In the genomic region with DNA sequence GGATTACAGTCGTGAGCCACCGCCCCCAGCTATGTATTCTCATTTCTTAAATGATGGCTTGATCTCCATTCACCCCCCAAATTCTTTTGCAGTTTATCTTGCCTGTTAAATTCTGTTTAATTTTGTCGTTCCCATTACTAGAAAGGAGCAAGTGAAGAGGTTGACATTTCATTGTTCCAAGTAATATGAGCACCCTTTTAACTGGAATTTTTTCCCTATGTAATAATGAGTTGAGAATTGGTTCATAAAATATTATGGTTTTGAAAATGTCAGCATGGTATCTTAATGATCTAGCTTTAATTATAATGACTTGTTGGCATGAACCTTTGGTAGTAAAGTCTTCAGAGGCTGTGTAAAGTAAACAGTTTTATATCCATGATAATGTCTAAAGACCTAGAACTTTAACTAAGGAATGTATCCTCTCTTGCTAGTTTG, we compare ENCODE assay signal across 19 cellular contexts. TPM values are rescaled to one million over a fixed set of nuclear protein-coding genes. Genes with fewer than 3 reads are reported as not detected.
A peak's percentile ranks its signal among the peaks of the same experiment; 100 is the strongest.
DNase-seq lines count a peak whose midpoint lies in the region; ATAC-seq lines count a peak whose summit lies in the region.
"Had no signal": no experiment of that assay in that cellular context is flagged by ENCODE, and none has a peak within 500 bp of the region (broad histone marks: within the 10 kb centered on the region; RNA-seq: fewer than 3 reads in every experiment).

No MANE protein-coding gene starts in this region.

- intact Hi-C loops in activated CD4-positive, alpha-beta T cell treated with anti-CD3 and anti-CD28 coated beads for 36 hours (cut with DNase I, micrococcal nuclease), result no loop called here
- intact Hi-C loops in activated CD4-positive, alpha-beta T cell treated with anti-CD3 and anti-CD28 coated beads, Interleukin-2, amount 10 ng/mL, durations not matched to agents 24 days and 14 days (cut with micrococcal nuclease), result no loop called here
- intact Hi-C loops in left colon (cut with DNase I, micrococcal nuclease), result no loop called here

- H3K36me3 Mint-ChIP-seq in activated CD4-positive, alpha-beta T cell treated with anti-CD3 and anti-CD28 coated beads for 36 hours (ENCODE audit: low read depth), result peaks cover 4% of the 10 kb centered on the region
- H3K36me3 Mint-ChIP-seq in activated CD4-positive, alpha-beta T cell treated with anti-CD3 and anti-CD28 coated beads, Interleukin-2, amount 10 ng/mL, durations not matched to agents 24 days and 14 days (ENCODE audit: low read depth), result peaks cover 15% of the 10 kb centered on the region
- peaks cover 3% of the 10 kb centered on the region for H3K36me3 Mint-ChIP-seq in T-helper 17 cell (ENCODE audit: low read depth)
- H3K36me3 Mint-ChIP-seq: IgD-negative memory B cell had no signal

- no peaks in the 10 kb centered on the region for H3K9me3 Mint-ChIP-seq in activated CD4-positive, alpha-beta T cell treated with anti-CD3 and anti-CD28 coated beads for 36 hours (ENCODE audit: low read depth)
- H3K9me3 Mint-ChIP-seq in activated CD4-positive, alpha-beta T cell treated with anti-CD3 and anti-CD28 coated beads, Interleukin-2, amount 10 ng/mL, durations not matched to agents 24 days and 14 days, result no peaks in the 10 kb centered on the region
- H3K9me3 Mint-ChIP-seq: CD4-positive, alpha-beta T cell; GM23338; IgD-negative memory B cell had no signal

- CTCF ChIA-PET in activated CD4-positive, alpha-beta T cell treated with anti-CD3 and anti-CD28 coated beads for 36 hours (lab: Charles Lee), result interaction anchor here (0.5 to 1.6 kb wide), 4 partner anchors 12 to 481 kb away, joined by 3 read pairs; no protein-coding TSS in a partner anchor

- H3K4me1 Mint-ChIP-seq in activated CD4-positive, alpha-beta T cell treated with anti-CD3 and anti-CD28 coated beads for 36 hours, result peaks cover 23% of the 10 kb centered on the region
- H3K4me1 Mint-ChIP-seq in activated CD4-positive, alpha-beta T cell treated with anti-CD3 and anti-CD28 coated beads, Interleukin-2, amount 10 ng/mL, durations not matched to agents 24 days and 14 days, result peaks cover 21% of the 10 kb centered on the region
- H3K4me1 Mint-ChIP-seq in T-helper 17 cell, result peaks cover 6% of the 10 kb centered on the region

- H3K4me3 Mint-ChIP-seq in activated CD4-positive, alpha-beta T cell treated with anti-CD3 and anti-CD28 coated beads for 36 hours, result no peak overlapping the region
- H3K4me3 Mint-ChIP-seq in activated CD4-positive, alpha-beta T cell treated with anti-CD3 and anti-CD28 coated beads, Interleukin-2, amount 10 ng/mL, durations not matched to agents 24 days and 14 days, result no peak overlapping the region
- no peak overlapping the region for H3K4me3 Mint-ChIP-seq in T-helper 17 cell
- H3K4me3 Mint-ChIP-seq: CD4-positive, alpha-beta T cell; GM23338; IgD-negative memory B cell had no signal

- POLR2A ChIA-PET in activated CD4-positive, alpha-beta T cell treated with anti-CD3 and anti-CD28 coated beads for 36 hours (lab: Charles Lee), result no interaction called here

- no peak for DNase-seq in activated CD4-positive, alpha-beta T cell treated with anti-CD3 and anti-CD28 coated beads for 36 hours
- no peak for DNase-seq in activated CD4-positive, alpha-beta T cell treated with anti-CD3 and anti-CD28 coated beads, Interleukin-2, amount 10 ng/mL, durations not matched to agents 24 days and 14 days
- no peak for DNase-seq in T-helper 17 cell
- no peak for DNase-seq in left colon
- DNase-seq in RPMI8226, result no peak
- DNase-seq: AML-193; Caco-2; CD4-positive, alpha-beta T cell; DMS153; DMS79; GF-D8; HCEC 1CT; KBM-7 had no signal

- peak overlapping the region; percentile 10 for H3K27ac Mint-ChIP-seq in activated CD4-positive, alpha-beta T cell treated with anti-CD3 and anti-CD28 coated beads for 36 hours
- no peak overlapping the region for H3K27ac Mint-ChIP-seq in activated CD4-positive, alpha-beta T cell treated with anti-CD3 and anti-CD28 coated beads, Interleukin-2, amount 10 ng/mL, durations not matched to agents 24 days and 14 days
- peak overlapping the region; percentile 43 for H3K27ac Mint-ChIP-seq in T-helper 17 cell
- H3K27ac Mint-ChIP-seq: CD4-positive, alpha-beta T cell; GM23338; IgD-negative memory B cell had no signal

- ATAC-seq in activated CD4-positive, alpha-beta T cell treated with anti-CD3 and anti-CD28 coated beads for 36 hours, result no peak
- no peak for ATAC-seq in T-helper 17 cell
- ATAC-seq in left colon, result peak; percentile 68
- ATAC-seq in GM18868 (IDR thresholded peaks at IDR 0.05; ENCODE audit: unreplicated experiment), result no peak
- ATAC-seq in GM19328 (IDR thresholded peaks at IDR 0.05; ENCODE audit: unreplicated experiment), result no peak
- ATAC-seq: A549, GM23338, HepG2 had no signal

- H3K9me3 ChIP-seq in T-helper 17 cell (ENCODE audit: control insufficient read depth, low read length, poor library complexity, severe bottlenecking), result no peaks in the 10 kb centered on the region
- H3K9me3 ChIP-seq: A549, Caco-2 had no signal

- H3K27me3 Mint-ChIP-seq in activated CD4-positive, alpha-beta T cell treated with anti-CD3 and anti-CD28 coated beads for 36 hours, result no peaks in the 10 kb centered on the region
- H3K27me3 Mint-ChIP-seq in activated CD4-positive, alpha-beta T cell treated with anti-CD3 and anti-CD28 coated beads, Interleukin-2, amount 10 ng/mL, durations not matched to agents 24 days and 14 days, result no peaks in the 10 kb centered on the region
- no peaks in the 10 kb centered on the region for H3K27me3 Mint-ChIP-seq in T-helper 17 cell
- H3K27me3 Mint-ChIP-seq: CD4-positive, alpha-beta T cell; IgD-negative memory B cell had no signal

RNA-seq across cellular contexts. Expression of a gene that starts 37.4 kb away (rescaled TPM):
- total RNA-seq in activated CD4-positive, alpha-beta T cell treated with anti-CD3 and anti-CD28 coated beads for 36 hours, result not detected
- total RNA-seq in activated CD4-positive, alpha-beta T cell treated with anti-CD3 and anti-CD28 coated beads, Interleukin-2, amount 10 ng/mL, durations not matched to agents 24 days and 14 days, result not detected in 2 replicates
- total RNA-seq in T-helper 17 cell (not detected), left colon (under 1 TPM; 0.31 to 0.84 TPM)
- total RNA-seq: Caco-2; CD4-positive, alpha-beta T cell; HepG2 had no signal
